In the genomic region with DNA sequence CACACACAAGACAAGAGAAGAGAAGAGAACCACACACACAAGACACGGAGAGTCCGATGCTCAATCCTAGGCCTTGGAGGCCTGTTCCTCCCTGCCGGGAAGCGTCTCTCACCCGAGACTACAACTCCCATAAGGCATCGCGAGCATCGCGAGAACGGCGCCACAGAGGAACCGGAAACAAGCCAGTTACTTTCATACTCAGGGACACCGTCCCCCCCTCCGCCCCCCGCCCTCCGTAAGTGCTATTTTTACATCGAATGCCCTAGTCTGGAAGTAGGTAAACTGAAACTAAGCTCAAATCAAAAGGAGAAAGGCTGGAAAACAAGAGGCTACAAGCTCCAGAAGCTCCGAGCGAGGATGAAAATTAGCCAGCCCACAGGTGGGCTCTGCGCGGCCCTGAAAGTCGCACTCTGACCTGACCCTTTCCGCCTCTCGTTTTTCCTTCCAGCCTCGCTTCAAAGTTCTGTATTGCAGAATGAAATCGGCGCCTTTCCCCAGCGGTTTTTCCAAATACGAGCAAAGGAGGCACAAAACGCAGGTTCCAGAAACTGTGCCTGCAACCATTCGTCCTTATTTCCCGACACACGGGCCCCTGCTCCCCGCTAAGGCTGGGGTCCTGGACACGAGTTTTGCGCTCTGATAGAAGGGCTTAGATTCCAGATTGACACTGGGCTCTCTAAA, we compare ENCODE assay signal across 8 cellular contexts. TPM values are rescaled to one million over a fixed set of nuclear protein-coding genes. Genes with fewer than 3 reads are reported as not detected.
DNase-seq lines count a peak whose midpoint lies in the region; ATAC-seq and TF ChIP-seq lines count a peak whose summit lies in the region.

No MANE protein-coding gene starts in this region.

- POLR2A ChIA-PET in AG04450 (lab: Yijun Ruan, JAX): interaction anchor here (0.7 to 1.0 kb wide), 2 partner anchors 12 to 13 kb away, joined by 3 to 5 read pairs; partner anchors contain the start of gene DNAJC12

- H3K9me3 ChIP-seq in AG04450 (ENCODE audit: control insufficient read depth, insufficient read depth, low read length): no peaks in the 10 kb centered on the region

- CTCF ChIA-PET in AG04450 (lab: Charles Lee): interaction anchor here (0.5 to 1.2 kb wide), 2 partner anchors 55 to 61 kb away, joined by 3 to 4 read pairs; no protein-coding TSS in a partner anchor

- H3K4me3 ChIP-seq in AG04450 (ENCODE audit: low read depth, low read length): peak overlapping the region; percentile 79
- H3K4me3 ChIP-seq in WI38 (ENCODE audit: low read depth, low read length): peak overlapping the region; percentile 87
- H3K4me3 ChIP-seq in cardiac fibroblast (replicated peaks in 1 of 2; ENCODE audit: low read depth in 2 of 2, low read length in 2 of 2): peak overlapping the region; percentile 80

- DNase-seq in AG04450 (ENCODE audit: low read depth, low spot score) (peak; percentile 87), NCI-H2196 treated with DMSO at 0.1 percent for 48 hours (lab: John Stamatoyannopoulos, UW; ENCODE audit: unreplicated experiment) (peak; percentile 60), cardiac fibroblast (ENCODE audit: low read depth in 2 of 2) (peak; percentile 96), inferior parietal cortex (ENCODE audit: extremely low spot score) (peak; percentile 98), smooth muscle cell of the brain vasculature (ENCODE audit: low read depth, low spot score) (peak; percentile 89)

- H3K27ac ChIP-seq in AG04450 (ENCODE audit: low read depth, low read length): peak overlapping the region; percentile 96

- TF ChIP-seq CTCF in AG04450 (IDR thresholded peaks at IDR 0.05; ENCODE audit: low read depth, low read length) (no peak), WI38 (IDR thresholded peaks at IDR 0.05; ENCODE audit: low read depth, low read length) (no peak), cardiac fibroblast (IDR thresholded peaks at IDR 0.05; ENCODE audit: low read depth, low read length) (peak; percentile 10)

- ATAC-seq in GM18907 (IDR thresholded peaks at IDR 0.05; ENCODE audit: unreplicated experiment): peak; percentile 94
- ATAC-seq in HG03139 (IDR thresholded peaks at IDR 0.05; ENCODE audit: unreplicated experiment): peak; percentile 95

- H3K27me3 ChIP-seq in AG04450 (ENCODE audit: control insufficient read depth, insufficient read depth, low read length): no peaks in the 10 kb centered on the region

RNA-seq across cellular contexts. Expression of gene DNAJC12, which starts 11.5 kb away (rescaled TPM):
- polyA plus RNA-seq in AG04450 (2011; rRNA removed): 6.2 and 8.3 TPM in 2 replicates
- 0.74 and 1.7 TPM in 2 replicates for polyA minus RNA-seq in AG04450 (2011; rRNA and poly(A)+ RNA removed)

RNA-seq across cellular contexts. Expression of gene SIRT1, which starts 35.0 kb away (rescaled TPM):
- 12.9 and 16.9 TPM in 2 replicates for polyA plus RNA-seq in AG04450 (2011; rRNA removed)
- 3.6 and 7.7 TPM in 2 replicates for polyA minus RNA-seq in AG04450 (2011; rRNA and poly(A)+ RNA removed)

Comparison
In these comparisons a context has a peak if more than half of its experiments do, and no peak if none do; other contexts are left out.
1. Peak in every context shown above with its lines: DNase-seq, ATAC-seq, H3K4me3 ChIP-seq and H3K27ac ChIP-seq.